1 cellular context compared by ENCODE assay signal in genomic region chr6:87154641-87155271, GRCh38.
A peak's percentile ranks its signal among the peaks of the same experiment; 100 is the strongest.
TF ChIP-seq lines count a peak whose summit lies in the region.

No MANE protein-coding gene starts in this region.

TF ChIP-seq in K562, 482 proteins besides CTCF, POLR2A, EP300 and RAD21 (continued from another document and continues in another):
- TF ChIP-seq TBP (optimal IDR thresholded peaks at IDR 0.05; ENCODE audit: low read depth, low read length) (peak; percentile 22), NR1H2 (CRISPR knock-in tag; IDR thresholded peaks at IDR 0.05) (0 out of 2 replicates have a peak, but pooled peaks have one; percentile 77), ZNF57 (CRISPR knock-in tag; IDR thresholded peaks at IDR 0.05) (no peak), ZNF740 (CRISPR knock-in tag; IDR thresholded peaks at IDR 0.05) (peak; percentile 61; the same call in 1 of the 2 replicates), ZNF740 (tag; IDR thresholded peaks at IDR 0.05) (no peak), SMARCE1 (IDR thresholded peaks at IDR 0.05) (0 out of 2 replicates have a peak, but pooled peaks have one; percentile 5), PHF8 (IDR thresholded peaks at IDR 0.05; ENCODE audit: borderline replicate concordance, low read length) (peak; percentile 65; the same call in 1 of the 2 replicates), KDM5B (IDR thresholded peaks at IDR 0.05; ENCODE audit: insufficient replicate concordance, low read depth, low read length) (peak; percentile 64), NBN (IDR thresholded peaks at IDR 0.05; ENCODE audit: low read depth) (no peak), NCOA1 (IDR thresholded peaks at IDR 0.05; ENCODE audit: low read depth) (no peak), TGIF2 (CRISPR knock-in tag; IDR thresholded peaks at IDR 0.05) (peak; percentile 86; the same call in 1 of the 2 replicates), ELF2 (CRISPR knock-in tag; IDR thresholded peaks at IDR 0.05) (no peak), THAP7 (CRISPR knock-in tag; IDR thresholded peaks at IDR 0.05) (no peak), HMGXB4 (CRISPR knock-in tag; IDR thresholded peaks at IDR 0.05) (no peak), PML (IDR thresholded peaks at IDR 0.05; ENCODE audit: low read length) (peak; percentile 24; the same call in 1 of the 2 replicates), ZBTB17 (CRISPR knock-in tag; IDR thresholded peaks at IDR 0.05) (0 out of 2 replicates have a peak, but pooled peaks have one; percentile 21), SUPT5H (IDR thresholded peaks at IDR 0.05) (peak; percentile 53; the same call in 1 of the 2 replicates), SAP30 (IDR thresholded peaks at IDR 0.05; ENCODE audit: borderline replicate concordance, insufficient read depth, low read depth, low read length, poor library complexity, severe bottlenecking) (peak; percentile 85), MAZ (CRISPR knock-in tag; conservative IDR thresholded peaks at IDR 0.05 in 1 of 2, IDR thresholded peaks at IDR 0.05 in 1 of 2) (no peak), ZHX1 (conservative IDR thresholded peaks at IDR 0.05; ENCODE audit: low read length) (no peak), SMARCA5 (IDR thresholded peaks at IDR 0.05) (no peak), HDGF (IDR thresholded peaks at IDR 0.05) (no peak), HEY1 (CRISPR knock-in tag; IDR thresholded peaks at IDR 0.05; ENCODE audit: borderline replicate concordance) (no peak)
- TF ChIP-seq, protein P1, sequence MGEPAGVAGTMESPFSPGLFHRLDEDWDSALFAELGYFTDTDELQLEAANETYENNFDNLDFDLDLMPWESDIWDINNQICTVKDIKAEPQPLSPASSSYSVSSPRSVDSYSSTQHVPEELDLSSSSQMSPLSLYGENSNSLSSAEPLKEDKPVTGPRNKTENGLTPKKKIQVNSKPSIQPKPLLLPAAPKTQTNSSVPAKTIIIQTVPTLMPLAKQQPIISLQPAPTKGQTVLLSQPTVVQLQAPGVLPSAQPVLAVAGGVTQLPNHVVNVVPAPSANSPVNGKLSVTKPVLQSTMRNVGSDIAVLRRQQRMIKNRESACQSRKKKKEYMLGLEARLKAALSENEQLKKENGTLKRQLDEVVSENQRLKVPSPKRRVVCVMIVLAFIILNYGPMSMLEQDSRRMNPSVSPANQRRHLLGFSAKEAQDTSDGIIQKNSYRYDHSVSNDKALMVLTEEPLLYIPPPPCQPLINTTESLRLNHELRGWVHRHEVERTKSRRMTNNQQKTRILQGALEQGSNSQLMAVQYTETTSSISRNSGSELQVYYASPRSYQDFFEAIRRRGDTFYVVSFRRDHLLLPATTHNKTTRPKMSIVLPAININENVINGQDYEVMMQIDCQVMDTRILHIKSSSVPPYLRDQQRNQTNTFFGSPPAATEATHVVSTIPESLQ (CRISPR knock-in tag; IDR thresholded peaks at IDR 0.05) = 0 out of 2 replicates have a peak, but pooled peaks have one; percentile 94
- TF ChIP-seq, protein P2, sequence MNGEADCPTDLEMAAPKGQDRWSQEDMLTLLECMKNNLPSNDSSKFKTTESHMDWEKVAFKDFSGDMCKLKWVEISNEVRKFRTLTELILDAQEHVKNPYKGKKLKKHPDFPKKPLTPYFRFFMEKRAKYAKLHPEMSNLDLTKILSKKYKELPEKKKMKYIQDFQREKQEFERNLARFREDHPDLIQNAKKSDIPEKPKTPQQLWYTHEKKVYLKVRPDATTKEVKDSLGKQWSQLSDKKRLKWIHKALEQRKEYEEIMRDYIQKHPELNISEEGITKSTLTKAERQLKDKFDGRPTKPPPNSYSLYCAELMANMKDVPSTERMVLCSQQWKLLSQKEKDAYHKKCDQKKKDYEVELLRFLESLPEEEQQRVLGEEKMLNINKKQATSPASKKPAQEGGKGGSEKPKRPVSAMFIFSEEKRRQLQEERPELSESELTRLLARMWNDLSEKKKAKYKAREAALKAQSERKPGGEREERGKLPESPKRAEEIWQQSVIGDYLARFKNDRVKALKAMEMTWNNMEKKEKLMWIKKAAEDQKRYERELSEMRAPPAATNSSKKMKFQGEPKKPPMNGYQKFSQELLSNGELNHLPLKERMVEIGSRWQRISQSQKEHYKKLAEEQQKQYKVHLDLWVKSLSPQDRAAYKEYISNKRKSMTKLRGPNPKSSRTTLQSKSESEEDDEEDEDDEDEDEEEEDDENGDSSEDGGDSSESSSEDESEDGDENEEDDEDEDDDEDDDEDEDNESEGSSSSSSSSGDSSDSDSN (IDR thresholded peaks at IDR 0.05; ENCODE audit: borderline replicate concordance in 1 of 2, low read depth in 2 of 2, low read length in 2 of 2) = 0 out of 4 replicates have a peak, but pooled peaks of 1 of the 2 experiments have one; percentile 37
- TF ChIP-seq, protein P3, sequence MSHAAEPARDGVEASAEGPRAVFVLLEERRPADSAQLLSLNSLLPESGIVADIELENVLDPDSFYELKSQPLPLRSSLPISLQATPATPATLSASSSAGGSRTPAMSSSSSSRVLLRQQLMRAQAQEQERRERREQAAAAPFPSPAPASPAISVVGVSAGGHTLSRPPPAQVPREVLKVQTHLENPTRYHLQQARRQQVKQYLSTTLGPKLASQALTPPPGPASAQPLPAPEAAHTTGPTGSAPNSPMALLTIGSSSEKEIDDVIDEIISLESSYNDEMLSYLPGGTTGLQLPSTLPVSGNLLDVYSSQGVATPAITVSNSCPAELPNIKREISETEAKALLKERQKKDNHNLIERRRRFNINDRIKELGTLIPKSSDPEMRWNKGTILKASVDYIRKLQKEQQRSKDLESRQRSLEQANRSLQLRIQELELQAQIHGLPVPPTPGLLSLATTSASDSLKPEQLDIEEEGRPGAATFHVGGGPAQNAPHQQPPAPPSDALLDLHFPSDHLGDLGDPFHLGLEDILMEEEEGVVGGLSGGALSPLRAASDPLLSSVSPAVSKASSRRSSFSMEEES (CRISPR knock-in tag; IDR thresholded peaks at IDR 0.05) = no peak
- TF ChIP-seq, protein P4, sequence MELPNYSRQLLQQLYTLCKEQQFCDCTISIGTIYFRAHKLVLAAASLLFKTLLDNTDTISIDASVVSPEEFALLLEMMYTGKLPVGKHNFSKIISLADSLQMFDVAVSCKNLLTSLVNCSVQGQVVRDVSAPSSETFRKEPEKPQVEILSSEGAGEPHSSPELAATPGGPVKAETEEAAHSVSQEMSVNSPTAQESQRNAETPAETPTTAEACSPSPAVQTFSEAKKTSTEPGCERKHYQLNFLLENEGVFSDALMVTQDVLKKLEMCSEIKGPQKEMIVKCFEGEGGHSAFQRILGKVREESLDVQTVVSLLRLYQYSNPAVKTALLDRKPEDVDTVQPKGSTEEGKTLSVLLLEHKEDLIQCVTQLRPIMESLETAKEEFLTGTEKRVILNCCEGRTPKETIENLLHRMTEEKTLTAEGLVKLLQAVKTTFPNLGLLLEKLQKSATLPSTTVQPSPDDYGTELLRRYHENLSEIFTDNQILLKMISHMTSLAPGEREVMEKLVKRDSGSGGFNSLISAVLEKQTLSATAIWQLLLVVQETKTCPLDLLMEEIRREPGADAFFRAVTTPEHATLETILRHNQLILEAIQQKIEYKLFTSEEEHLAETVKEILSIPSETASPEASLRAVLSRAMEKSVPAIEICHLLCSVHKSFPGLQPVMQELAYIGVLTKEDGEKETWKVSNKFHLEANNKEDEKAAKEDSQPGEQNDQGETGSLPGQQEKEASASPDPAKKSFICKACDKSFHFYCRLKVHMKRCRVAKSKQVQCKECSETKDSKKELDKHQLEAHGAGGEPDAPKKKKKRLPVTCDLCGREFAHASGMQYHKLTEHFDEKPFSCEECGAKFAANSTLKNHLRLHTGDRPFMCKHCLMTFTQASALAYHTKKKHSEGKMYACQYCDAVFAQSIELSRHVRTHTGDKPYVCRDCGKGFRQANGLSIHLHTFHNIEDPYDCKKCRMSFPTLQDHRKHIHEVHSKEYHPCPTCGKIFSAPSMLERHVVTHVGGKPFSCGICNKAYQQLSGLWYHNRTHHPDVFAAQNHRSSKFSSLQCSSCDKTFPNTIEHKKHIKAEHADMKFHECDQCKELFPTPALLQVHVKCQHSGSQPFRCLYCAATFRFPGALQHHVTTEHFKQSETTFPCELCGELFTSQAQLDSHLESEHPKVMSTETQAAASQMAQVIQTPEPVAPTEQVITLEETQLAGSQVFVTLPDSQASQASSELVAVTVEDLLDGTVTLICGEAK (IDR thresholded peaks at IDR 0.05) = 0 out of 2 replicates have a peak, but pooled peaks have one; percentile 15
- TF ChIP-seq, protein P4 (CRISPR knock-in tag; IDR thresholded peaks at IDR 0.05) = no peak
- TF ChIP-seq, protein P5, sequence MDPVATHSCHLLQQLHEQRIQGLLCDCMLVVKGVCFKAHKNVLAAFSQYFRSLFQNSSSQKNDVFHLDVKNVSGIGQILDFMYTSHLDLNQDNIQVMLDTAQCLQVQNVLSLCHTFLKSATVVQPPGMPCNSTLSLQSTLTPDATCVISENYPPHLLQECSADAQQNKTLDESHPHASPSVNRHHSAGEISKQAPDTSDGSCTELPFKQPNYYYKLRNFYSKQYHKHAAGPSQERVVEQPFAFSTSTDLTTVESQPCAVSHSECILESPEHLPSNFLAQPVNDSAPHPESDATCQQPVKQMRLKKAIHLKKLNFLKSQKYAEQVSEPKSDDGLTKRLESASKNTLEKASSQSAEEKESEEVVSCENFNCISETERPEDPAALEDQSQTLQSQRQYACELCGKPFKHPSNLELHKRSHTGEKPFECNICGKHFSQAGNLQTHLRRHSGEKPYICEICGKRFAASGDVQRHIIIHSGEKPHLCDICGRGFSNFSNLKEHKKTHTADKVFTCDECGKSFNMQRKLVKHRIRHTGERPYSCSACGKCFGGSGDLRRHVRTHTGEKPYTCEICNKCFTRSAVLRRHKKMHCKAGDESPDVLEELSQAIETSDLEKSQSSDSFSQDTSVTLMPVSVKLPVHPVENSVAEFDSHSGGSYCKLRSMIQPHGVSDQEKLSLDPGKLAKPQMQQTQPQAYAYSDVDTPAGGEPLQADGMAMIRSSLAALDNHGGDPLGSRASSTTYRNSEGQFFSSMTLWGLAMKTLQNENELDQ (CRISPR knock-in tag; IDR thresholded peaks at IDR 0.05; ENCODE audit: borderline replicate concordance) = no peak
